24 cellular contexts compared by ENCODE assay signal in the genomic region with DNA sequence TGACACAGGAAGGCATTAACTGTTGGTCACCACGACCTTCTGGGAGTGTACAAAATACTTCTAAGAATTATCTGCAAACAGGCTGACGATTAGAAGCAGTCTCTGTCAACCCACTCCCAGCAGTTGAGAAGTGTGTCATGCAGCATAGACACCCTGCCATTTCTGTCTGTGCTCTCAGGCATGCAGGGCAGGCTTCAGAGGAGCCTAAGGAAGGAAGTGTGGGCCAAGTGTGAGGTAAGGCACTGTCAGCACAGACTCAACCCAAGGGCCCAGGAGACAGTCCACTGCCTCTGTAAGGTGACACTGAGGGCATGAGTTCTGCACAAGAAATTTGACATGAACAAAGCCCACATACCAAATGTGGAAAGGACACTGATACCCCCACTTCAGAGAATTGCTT.
"Had no signal": no experiment of that assay in that cellular context is flagged by ENCODE, and none has a peak within 500 bp of the region (broad histone marks: within the 10 kb centered on the region; RNA-seq: fewer than 3 reads in every experiment).

No MANE protein-coding gene starts in this region.

- H3K4me1 ChIP-seq: esophagus muscularis mucosa, gastrocnemius medialis, heart right ventricle, left ventricle myocardium inferior, lower lobe of right lung, psoas muscle, spleen, stomach had no signal

- H3K27ac Mint-ChIP-seq: memory B cell; mesothelial cell of epicardium; nephron progenitor cell; stimulated activated naive B cell treated with anti-CD40 and anti-IgM and Interleukin-4, amounts not matched to agents 10 μg/mL and 1 μg/mL and 100 μg/mL, for 72 hours; type B pancreatic cell had no signal

- H3K4me3 Mint-ChIP-seq: memory B cell; mesothelial cell of epicardium; nephron progenitor cell; stimulated activated naive B cell treated with anti-CD40 and anti-IgM and Interleukin-4, amounts not matched to agents 10 μg/mL and 1 μg/mL and 100 μg/mL, for 72 hours; type B pancreatic cell had no signal

- ATAC-seq: gastrocnemius medialis, heart right ventricle, lower lobe of right lung, psoas muscle, sciatic nerve had no signal

- H3K9me3 ChIP-seq: esophagus muscularis mucosa, gastrocnemius medialis, heart right ventricle, left ventricle myocardium inferior, lower lobe of right lung, psoas muscle, spleen, stomach, thoracic aorta had no signal

- DNase-seq: cortex of kidney; dorsolateral prefrontal cortex; effector CD8-positive, alpha-beta T cell; gastrocnemius medialis; heart right ventricle; left ventricle myocardium inferior; lower lobe of right lung; nephron progenitor cell; psoas muscle; retina; spleen; stimulated activated CD4-positive, alpha-beta T cell treated with anti-CD3 and anti-CD28 coated beads, Interleukin-15, amount 100 ng/mL, for 24 hours; stimulated activated CD4-positive, alpha-beta T cell treated with anti-CD3 and anti-CD28 coated beads, Interleukin-1b, Interleukin-23, amount 100 ng/mL, for 48 hours; stimulated activated CD4-positive, alpha-beta T cell treated with anti-CD3 and anti-CD28 coated beads, Interleukin-4, amount 100 ng/mL, for 24 hours; stimulated activated naive B cell treated with anti-CD40 and anti-IgM and Interleukin-4, amounts not matched to agents 10 μg/mL and 1 μg/mL and 100 μg/mL, for 72 hours; stomach; substantia nigra had no signal

- H3K4me3 ChIP-seq: dorsolateral prefrontal cortex, esophagus muscularis mucosa, gastrocnemius medialis, heart right ventricle, left ventricle myocardium inferior, lower lobe of right lung, psoas muscle, spleen, stomach, thoracic aorta had no signal

- H3K4me1 Mint-ChIP-seq: memory B cell, mesothelial cell of epicardium, nephron progenitor cell had no signal

- H3K36me3 Mint-ChIP-seq: memory B cell; stimulated activated naive B cell treated with anti-CD40 and anti-IgM and Interleukin-4, amounts not matched to agents 10 μg/mL and 1 μg/mL and 100 μg/mL, for 72 hours; type B pancreatic cell had no signal

- H3K27me3 Mint-ChIP-seq: type B pancreatic cell had no signal

- H3K27ac ChIP-seq: dorsolateral prefrontal cortex, epithelial cell of prostate, esophagus muscularis mucosa, gastrocnemius medialis, heart right ventricle, left ventricle myocardium inferior, lower lobe of right lung, psoas muscle, spleen, stomach, thoracic aorta had no signal

- H3K36me3 ChIP-seq: esophagus muscularis mucosa, gastrocnemius medialis, heart right ventricle, left ventricle myocardium inferior, lower lobe of right lung, spleen, stomach, thoracic aorta had no signal

- H3K27me3 ChIP-seq: gastrocnemius medialis, stomach had no signal
